2 cellular contexts compared by ENCODE assay signal in genomic region chr12:114355389-114356088, GRCh38.
TF ChIP-seq lines count a peak whose summit lies in the region.

No MANE protein-coding gene starts in this region.

TF ChIP-seq in HEK293T, 16 proteins besides CTCF, POLR2A, EP300 and RAD21 (continued from another document):
- no peak for TF ChIP-seq ZNF384 (IDR thresholded peaks at IDR 0.05)

TF ChIP-seq in GM12878, 131 proteins besides CTCF, POLR2A, EP300 and RAD21 (continued from another document):
- TF ChIP-seq ZBTB4 (CRISPR knock-in tag; IDR thresholded peaks at IDR 0.05) = no peak
- TF ChIP-seq TAF1 (IDR thresholded peaks at IDR 0.05; ENCODE audit: borderline replicate concordance, low read depth, low read length) = no peak
- TF ChIP-seq RUNX3 (IDR thresholded peaks at IDR 0.05; ENCODE audit: low read length) = no peak
- TF ChIP-seq ZNF207 (IDR thresholded peaks at IDR 0.05; ENCODE audit: borderline replicate concordance) = no peak
- no peak for TF ChIP-seq ATF3 (IDR thresholded peaks at IDR 0.05; ENCODE audit: borderline replicate concordance, extremely low read depth, low read depth, low read length)
- TF ChIP-seq MXI1 (IDR thresholded peaks at IDR 0.05; ENCODE audit: low read depth, low read length) = no peak
- TF ChIP-seq ZNF384 (IDR thresholded peaks at IDR 0.05; ENCODE audit: borderline replicate concordance, low read depth, low read length) = no peak
- TF ChIP-seq ZBED1 (IDR thresholded peaks at IDR 0.05; ENCODE audit: borderline replicate concordance) = no peak
- no peak for TF ChIP-seq JUNB (IDR thresholded peaks at IDR 0.05)
- no peak for TF ChIP-seq WRNIP1 (IDR thresholded peaks at IDR 0.05; ENCODE audit: borderline replicate concordance, low read depth, low read length)
- no peak for TF ChIP-seq ATF7 (IDR thresholded peaks at IDR 0.05; ENCODE audit: low read depth)
- no peak for TF ChIP-seq BMI1 (IDR thresholded peaks at IDR 0.05; ENCODE audit: borderline replicate concordance)
- no peak for TF ChIP-seq BACH1 (IDR thresholded peaks at IDR 0.05; ENCODE audit: borderline replicate concordance)
